9 cellular contexts compared by ENCODE assay signal in genomic region chr21:45640888-45641479, GRCh38. TPM values are rescaled to one million over a fixed set of nuclear protein-coding genes. Genes with fewer than 3 reads are reported as not detected.
DNase-seq lines count a peak whose midpoint lies in the region; FAIRE-seq and TF ChIP-seq lines count a peak whose summit lies in the region.
"Had no signal": no experiment of that assay in that cellular context is flagged by ENCODE, and none has a peak within 500 bp of the region (broad histone marks: within the 10 kb centered on the region; RNA-seq: fewer than 3 reads in every experiment).

No MANE protein-coding gene starts in this region.

- WGBS in hepatocyte (ENCODE audit: low lambda C conversion rate, missing lambda C conversion rate): 46% methylated on average over 23 of the region's 23 CpGs
- 51 to 70% (median 60%) methylated on average over 23 of the region's 23 CpGs for WGBS in small intestine, 3 donors

- H3K4me3 ChIP-seq in SU-DHL-6 (ENCODE audit: insufficient read depth, low read length, poor library complexity, severe bottlenecking): peak overlapping the region; percentile 25
- H3K4me3 ChIP-seq in hepatocyte: no peak overlapping the region
- no peak overlapping the region for H3K4me3 ChIP-seq in PC-9
- no peak overlapping the region for H3K4me3 ChIP-seq in small intestine (ENCODE audit: low read depth in 1 of 2, low read length in 2 of 2)

- peaks cover 32% of the 10 kb centered on the region for H3F3A ChIP-seq in SU-DHL-6 (ENCODE audit: insufficient read depth)
- peaks cover 5% of the 10 kb centered on the region; the same call in 1 of the 2 replicates for H3F3A ChIP-seq in PC-9 (ENCODE audit: insufficient read depth, low read depth)

- H3K9me3 ChIP-seq in SU-DHL-6 (ENCODE audit: insufficient read depth, low read length): no peaks in the 10 kb centered on the region
- no peaks in the 10 kb centered on the region for H3K9me3 ChIP-seq in hepatocyte (ENCODE audit: low read depth)
- H3K9me3 ChIP-seq in PC-9 (ENCODE audit: insufficient read depth, low read depth): no peaks in the 10 kb centered on the region
- no peaks in the 10 kb centered on the region for H3K9me3 ChIP-seq in small intestine (ENCODE audit: control insufficient read depth, low read depth)

- TF ChIP-seq CTCF in SU-DHL-6 (IDR thresholded peaks at IDR 0.05; ENCODE audit: insufficient read depth, low read length, poor library complexity, severe bottlenecking) (no peak), hepatocyte (IDR thresholded peaks at IDR 0.05; ENCODE audit: poor library complexity) (peak; percentile 9), PC-9 (conservative IDR thresholded peaks at IDR 0.05) (no peak)

- CTCF ChIA-PET in PC-9 (lab: Charles Lee): no interaction called here

- H3K9me2 ChIP-seq in SU-DHL-6 (replicated peaks; ENCODE audit: insufficient read depth, low read length) (no peaks in the 10 kb centered on the region), hepatocyte (replicated peaks; ENCODE audit: insufficient read depth) (no peaks in the 10 kb centered on the region), PC-9 (ENCODE audit: insufficient read depth) (no peaks in the 10 kb centered on the region)

- H3K4me1 ChIP-seq in hepatocyte (ENCODE audit: insufficient read depth) (peaks cover 4% of the 10 kb centered on the region), PC-9 (replicated peaks; ENCODE audit: insufficient read depth) (no peaks in the 10 kb centered on the region), small intestine (ENCODE audit: control insufficient read depth in 2 of 2, insufficient read depth in 1 of 2, low read depth in 1 of 2, low read length in 1 of 2) (peaks cover 0 to 10% of the 10 kb centered on the region in 2 donors)

- FAIRE-seq in small intestine (lab: Jason Lieb, UNC): no peak

- peak overlapping the region; percentile 51 for H3K9ac ChIP-seq in SU-DHL-6 (ENCODE audit: low read length)

- H3K4me2 ChIP-seq in SU-DHL-6 (ENCODE audit: low read depth, low read length, poor library complexity, severe bottlenecking): peak overlapping the region; percentile 64
- no peak overlapping the region for H3K4me2 ChIP-seq in hepatocyte
- no peak overlapping the region for H3K4me2 ChIP-seq in PC-9

- H3K27ac ChIP-seq in SU-DHL-6 (ENCODE audit: low read depth, low read length) (peak overlapping the region; percentile 94), hepatocyte (peak overlapping the region; percentile 48), PC-9 (no peak overlapping the region), small intestine (ENCODE audit: low read depth in 1 of 2, low read length in 1 of 2) (peak overlapping the region in 1 of 2 donors; percentile 72)

- H4K20me1 ChIP-seq in SU-DHL-6 (ENCODE audit: low read depth, low read length): no peaks in the 10 kb centered on the region
- H4K20me1 ChIP-seq in hepatocyte (ENCODE audit: insufficient read depth, poor library complexity, severe bottlenecking): no peaks in the 10 kb centered on the region
- no peaks in the 10 kb centered on the region for H4K20me1 ChIP-seq in PC-9 (ENCODE audit: insufficient read depth)

- no peaks in the 10 kb centered on the region for H3K36me3 ChIP-seq in SU-DHL-6 (ENCODE audit: low read length)
- no peaks in the 10 kb centered on the region for H3K36me3 ChIP-seq in hepatocyte (replicated peaks; ENCODE audit: insufficient read depth, low read depth)
- H3K36me3 ChIP-seq in PC-9 (ENCODE audit: low read depth): no peaks in the 10 kb centered on the region
- H3K36me3 ChIP-seq in small intestine (ENCODE audit: control insufficient read depth in 2 of 2, insufficient read depth in 2 of 2, low read length in 2 of 2): no peaks in the 10 kb centered on the region

- H3K27me3 ChIP-seq in SU-DHL-6 (ENCODE audit: low read length): no peaks in the 10 kb centered on the region
- H3K27me3 ChIP-seq in hepatocyte: peaks cover 25% of the 10 kb centered on the region
- peaks cover 17% of the 10 kb centered on the region; the same call in 1 of the 2 replicates for H3K27me3 ChIP-seq in PC-9 (ENCODE audit: insufficient read depth, low read depth)
- H3K27me3 ChIP-seq in small intestine (ENCODE audit: control insufficient read depth in 2 of 2, insufficient read depth in 2 of 2, low read length in 2 of 2): peaks cover 0 to 2% of the 10 kb centered on the region in 2 donors

- intact Hi-C loops in PC-9 (cut with micrococcal nuclease; ENCODE audit: unreplicated experiment): no loop called here

- no peaks in the 10 kb centered on the region for H3K79me2 ChIP-seq in SU-DHL-6 (ENCODE audit: insufficient read depth, low read length)
- peaks cover 3% of the 10 kb centered on the region for H3K79me2 ChIP-seq in hepatocyte
- no peaks in the 10 kb centered on the region for H3K79me2 ChIP-seq in PC-9 (ENCODE audit: low read depth)

- POLR2A ChIA-PET in PC-9 (lab: Charles Lee; ENCODE audit: unreplicated experiment): no interaction called here

- H2AFZ ChIP-seq in SU-DHL-6 (ENCODE audit: low read depth, low read length, severe bottlenecking) (no peak overlapping the region), hepatocyte (no peak overlapping the region), PC-9 (no peak overlapping the region)

- DNase-seq in A172 (ENCODE audit: low spot score): peak; percentile 54
- peak; percentile 92 for DNase-seq in Daoy (ENCODE audit: low read depth)
- DNase-seq in hepatocyte (ENCODE audit: low spot score): peak; percentile 75
- DNase-seq in NCI-H2029 treated with DMSO at 0.1 percent for 48 hours (lab: John Stamatoyannopoulos, UW): no peak
- DNase-seq in PC-9: no peak
- no peak for DNase-seq in NCI-H1092 (lab: John Stamatoyannopoulos, UW)
- no peak for DNase-seq in small intestine
- DNase-seq: OCI-M1 had no signal

- no TSS peak for BruUV-seq in PC-9 (replicated peaks; lab: Mats Ljungman, UMichigan)

RNA-seq across cellular contexts. Expression of gene PCBP3, which starts 2.5 kb away (rescaled TPM):
- total RNA-seq in A172 (2014; rRNA removed; shearing (Covaris generic)): 0.31 TPM in 1 of 2 replicates, not detected in the other
- 2.1 and 8.1 TPM in 2 replicates for total RNA-seq in Daoy (2014; rRNA removed; shearing (Covaris generic))
- total RNA-seq in hepatocyte (3.1 and 5.5 TPM in 2 replicates), PC-9 (2021) (0.65 TPM in 1 of 2 replicates, not detected in the other)
- polyA plus RNA-seq in hepatocyte (7.2 and 8.8 TPM in 2 replicates), small intestine (1 to 10 TPM in 1 of 3 donors, under 1 TPM in 1, not detected in 1; 0.81 to 8.2 TPM)

Comparison
In these comparisons a context has a peak if more than half of its experiments do, and no peak if none do; other contexts are left out.
1. DNase-seq: peak in A172 (single experiment), Daoy (single experiment) and hepatocyte (single experiment); none in NCI-H2029 treated with DMSO at 0.1 percent for 48 hours (single experiment), PC-9 (0 of 2), NCI-H1092 (single experiment) and small intestine (single experiment).